17 cellular contexts compared by ENCODE assay signal in genomic region chr3:17088017-17088416, GRCh38.
A peak's percentile ranks its signal among the peaks of the same experiment; 100 is the strongest.
DNase-seq lines count a peak whose midpoint lies in the region; ATAC-seq lines count a peak whose summit lies in the region.
"Had no signal": no experiment of that assay in that cellular context is flagged by ENCODE, and none has a peak within 500 bp of the region (broad histone marks: within the 10 kb centered on the region; RNA-seq: fewer than 3 reads in every experiment).

No MANE protein-coding gene starts in this region.

- POLR2A ChIA-PET in naive thymus-derived CD8-positive, alpha-beta T cell (lab: Charles Lee): no interaction called here

- peak overlapping the region; percentile 24 for H3K4me3 Mint-ChIP-seq in stimulated activated naive CD8-positive, alpha-beta T cell treated with anti-CD3 and anti-CD28 coated beads, Interleukin-15, Interleukin-2, amounts not matched to agents 100 ng/mL and 50 ng/mL, for 24 hours
- H3K4me3 Mint-ChIP-seq in effector memory CD8-positive, alpha-beta T cell: peak overlapping the region; percentile 71 to 74
- peak overlapping the region in 7 of 10 donors; percentile 7 to 55 (median 39) for H3K4me3 Mint-ChIP-seq in naive thymus-derived CD8-positive, alpha-beta T cell

- ATAC-seq in stimulated activated naive CD8-positive, alpha-beta T cell treated with anti-CD3 and anti-CD28 coated beads, Interleukin-15, Interleukin-2, amounts not matched to agents 100 U/mL and 50 U/mL, for 24 hours: no peak
- no peak for ATAC-seq in effector memory CD8-positive, alpha-beta T cell (replicated peaks)
- no peak for ATAC-seq in naive thymus-derived CD8-positive, alpha-beta T cell

- no peaks in the 10 kb centered on the region for H3K27me3 Mint-ChIP-seq in stimulated activated naive CD8-positive, alpha-beta T cell treated with anti-CD3 and anti-CD28 coated beads, Interleukin-15, Interleukin-2, amounts not matched to agents 100 ng/mL and 50 ng/mL, for 24 hours
- H3K27me3 Mint-ChIP-seq in effector memory CD8-positive, alpha-beta T cell: no peaks in the 10 kb centered on the region
- no peaks in the 10 kb centered on the region for H3K27me3 Mint-ChIP-seq in naive thymus-derived CD8-positive, alpha-beta T cell

- peaks cover 37% of the 10 kb centered on the region for H3K4me1 Mint-ChIP-seq in stimulated activated naive CD8-positive, alpha-beta T cell treated with anti-CD3 and anti-CD28 coated beads, Interleukin-15, Interleukin-2, amounts not matched to agents 100 ng/mL and 50 ng/mL, for 24 hours (ENCODE audit: low read depth)
- peaks cover 35 to 50% of the 10 kb centered on the region in 2 donors for H3K4me1 Mint-ChIP-seq in effector memory CD8-positive, alpha-beta T cell (ENCODE audit: low read depth in 2 of 2)
- peaks cover 27 to 51% (median 43%) of the 10 kb centered on the region in 4 donors for H3K4me1 Mint-ChIP-seq in naive thymus-derived CD8-positive, alpha-beta T cell

- no peak for DNase-seq in stimulated activated naive CD8-positive, alpha-beta T cell treated with anti-CD3 and anti-CD28 coated beads, Interleukin-15, Interleukin-2, amounts not matched to agents 100 U/mL and 50 U/mL, for 24 hours
- no peak for DNase-seq in effector memory CD8-positive, alpha-beta T cell
- DNase-seq in naive thymus-derived CD8-positive, alpha-beta T cell: no peak
- no peak for DNase-seq in SW480 (ENCODE audit: low spot score)
- DNase-seq in EL: no peak
- no peak for DNase-seq in NAMALWA (ENCODE audit: low spot score)
- DNase-seq: activated gamma-delta T cell; AML-193; effector CD4-positive, alpha-beta T cell; NCI-H187; NCI-H446; NK-92 treated with Interleukin-12 subunit alpha and Interleukin-12 subunit beta, amount 100 ng/mL, for 24 hours; nucleus accumbens; RPMI8226; sigmoid colon; WERI-Rb-1 had no signal

- peaks cover 15% of the 10 kb centered on the region for H3K9me3 Mint-ChIP-seq in stimulated activated naive CD8-positive, alpha-beta T cell treated with anti-CD3 and anti-CD28 coated beads, Interleukin-15, Interleukin-2, amounts not matched to agents 100 ng/mL and 50 ng/mL, for 24 hours
- H3K9me3 Mint-ChIP-seq in effector memory CD8-positive, alpha-beta T cell: no peaks in the 10 kb centered on the region
- H3K9me3 Mint-ChIP-seq in naive thymus-derived CD8-positive, alpha-beta T cell: peaks cover 0 to 8% (median 2%) of the 10 kb centered on the region in 9 donors

- H3K36me3 Mint-ChIP-seq in stimulated activated naive CD8-positive, alpha-beta T cell treated with anti-CD3 and anti-CD28 coated beads, Interleukin-15, Interleukin-2, amounts not matched to agents 100 ng/mL and 50 ng/mL, for 24 hours (ENCODE audit: low read depth): peaks cover 53% of the 10 kb centered on the region
- peaks cover 29% of the 10 kb centered on the region for H3K36me3 Mint-ChIP-seq in effector memory CD8-positive, alpha-beta T cell (ENCODE audit: insufficient read depth)
- H3K36me3 Mint-ChIP-seq in naive thymus-derived CD8-positive, alpha-beta T cell: peaks cover 17 to 57% (median 41%) of the 10 kb centered on the region in 3 donors

- H3K27ac Mint-ChIP-seq in stimulated activated naive CD8-positive, alpha-beta T cell treated with anti-CD3 and anti-CD28 coated beads, Interleukin-15, Interleukin-2, amounts not matched to agents 100 ng/mL and 50 ng/mL, for 24 hours: no peak overlapping the region
- H3K27ac Mint-ChIP-seq in effector memory CD8-positive, alpha-beta T cell: peak overlapping the region; percentile 65 to 69
- H3K27ac Mint-ChIP-seq in naive thymus-derived CD8-positive, alpha-beta T cell: peak overlapping the region; percentile 43 to 93 (median 82)
